14 cellular contexts compared by ENCODE assay signal in the genomic region with DNA sequence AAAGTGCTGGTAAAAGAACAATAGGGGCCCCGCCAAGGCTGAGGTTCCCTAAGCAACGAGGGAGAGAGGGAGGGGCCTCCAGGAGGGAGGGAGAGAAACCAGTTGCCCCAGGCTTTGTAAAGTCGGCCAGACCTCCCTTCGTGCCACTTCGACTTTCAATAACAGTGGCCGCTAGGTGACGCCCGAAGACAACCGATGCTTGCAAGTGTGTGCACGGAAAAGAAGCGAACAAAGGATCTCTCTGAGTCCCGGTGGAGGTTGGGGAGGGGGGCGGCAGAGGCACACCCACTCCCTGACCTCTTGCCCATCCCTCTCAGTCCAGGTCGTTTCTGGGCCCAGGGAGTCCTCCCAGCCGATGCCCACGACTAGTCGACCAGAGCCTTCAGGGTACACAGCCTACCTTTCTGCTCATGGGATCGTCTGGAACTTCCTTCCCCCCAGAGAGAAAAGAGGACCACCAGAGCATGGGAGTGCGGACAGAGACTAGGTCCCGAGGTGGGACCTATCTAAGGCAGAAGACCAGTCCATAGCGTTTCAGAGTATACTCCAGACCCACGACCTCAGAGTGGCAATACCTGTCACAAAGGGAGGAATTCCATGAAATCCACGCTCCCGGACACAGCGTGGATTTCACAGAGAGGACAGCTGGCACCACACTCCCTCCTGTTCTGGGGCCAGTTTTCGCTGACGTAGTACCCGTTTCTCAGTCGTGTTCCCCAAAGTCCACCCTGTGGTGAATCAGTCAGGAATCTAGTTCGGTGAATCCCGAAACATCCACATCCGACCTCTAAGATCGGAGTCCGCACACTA.
DNase-seq lines count a peak whose midpoint lies in the region; ATAC-seq and TF ChIP-seq lines count a peak whose summit lies in the region.
"Had no signal": no experiment of that assay in that cellular context is flagged by ENCODE, and none has a peak within 500 bp of the region (broad histone marks: within the 10 kb centered on the region; RNA-seq: fewer than 3 reads in every experiment).

No MANE protein-coding gene starts in this region.

- no peaks in the 10 kb centered on the region for H3K36me3 Mint-ChIP-seq in MCF 10A (ENCODE audit: insufficient read depth, unreplicated experiment)
- H3K36me3 Mint-ChIP-seq: IgD-negative memory B cell had no signal

- TF ChIP-seq CTCF in MCF 10A (IDR thresholded peaks at IDR 0.05; ENCODE audit: unreplicated experiment) (peak; percentile 47), stomach (IDR thresholded peaks at IDR 0.05) (peak in 4 of 7 experiments; percentile 29 to 73 (median 50)), Peyer's patch (IDR thresholded peaks at IDR 0.05) (peak in 1 of 6 experiments; percentile 15)

- no peak for ATAC-seq in HG03565 (IDR thresholded peaks at IDR 0.05; ENCODE audit: unreplicated experiment)
- ATAC-seq: gastroesophageal sphincter, sciatic nerve had no signal

- intact Hi-C loops in MCF 10A (cut with micrococcal nuclease) = loop anchor here (1.0 kb wide), 2 partner anchors 84 to 262 kb away; partner anchors contain the start of gene ALG10B
- intact Hi-C loops in stomach (cut with DNase I; ENCODE audit: low total_unique reads) = no loop called here

- no peaks in the 10 kb centered on the region for H3K27me3 Mint-ChIP-seq in MCF 10A (ENCODE audit: insufficient read depth, unreplicated experiment)
- H3K27me3 Mint-ChIP-seq: IgD-negative memory B cell had no signal

- H3K27me3 ChIP-seq in stomach (no peaks in the 10 kb centered on the region), Peyer's patch (no peaks in the 10 kb centered on the region)
- H3K27me3 ChIP-seq: gastroesophageal sphincter had no signal

- H3K36me3 ChIP-seq in stomach (no peaks in the 10 kb centered on the region), Peyer's patch (no peaks in the 10 kb centered on the region)
- H3K36me3 ChIP-seq: gastroesophageal sphincter had no signal

- POLR2A ChIA-PET in MCF 10A (lab: Yijun Ruan, JAX) = no interaction called here

- H3K27ac ChIP-seq in stomach = no peak overlapping the region
- no peak overlapping the region for H3K27ac ChIP-seq in Peyer's patch
- H3K27ac ChIP-seq: gastroesophageal sphincter had no signal

- TF ChIP-seq EP300 in stomach (IDR thresholded peaks at IDR 0.05) = no peak

- H3K4me1 ChIP-seq in stomach (no peaks in the 10 kb centered on the region), Peyer's patch (no peaks in the 10 kb centered on the region)
- H3K4me1 ChIP-seq: gastroesophageal sphincter had no signal

- no peak overlapping the region for H3K4me3 Mint-ChIP-seq in MCF 10A (ENCODE audit: unreplicated experiment)
- H3K4me3 Mint-ChIP-seq: activated naive CD4-positive, alpha-beta T cell treated with anti-CD3 and anti-CD28 coated beads for 36 hours had no signal

- CTCF ChIA-PET in MCF 10A (lab: Yijun Ruan, JAX) = no interaction called here

- BruUV-seq in MCF 10A (replicated peaks; lab: Mats Ljungman, UMichigan) = no TSS peak

- DNase-seq in NCI-H2081 (lab: John Stamatoyannopoulos, UW) (peak; percentile 38 to 60), NCI-H2081 treated with DMSO at 0.1 percent for 48 hours (lab: John Stamatoyannopoulos, UW) (no peak), NCI-H526 (lab: John Stamatoyannopoulos, UW) (peak; percentile 60 to 85), MCF 10A (ENCODE audit: unreplicated experiment) (peak; percentile 68), stomach (peak; percentile 70), cerebellar cortex (ENCODE audit: low spot score) (no peak), Peyer's patch (no peak)
- DNase-seq: activated CD4-positive, alpha-beta T cell treated with anti-CD3 and anti-CD28 coated beads for 4 hours; activated naive CD4-positive, alpha-beta T cell treated with anti-CD3 and anti-CD28 coated beads for 36 hours; cortex of kidney had no signal

- WGBS in stomach, 5 donors = 53 to 64% (median 61%) methylated on average over 34 of the region's 34 CpGs

- peaks cover 0 to 43% (median 18%) of the 10 kb centered on the region in 4 donors for H3K9me3 ChIP-seq in stomach
- no peaks in the 10 kb centered on the region for H3K9me3 ChIP-seq in Peyer's patch

- no peak for TF ChIP-seq POLR2A in stomach (IDR thresholded peaks at IDR 0.05)
- no peak for TF ChIP-seq POLR2A in Peyer's patch (IDR thresholded peaks at IDR 0.05)

- peaks cover 8% of the 10 kb centered on the region for H3K9me3 Mint-ChIP-seq in MCF 10A (ENCODE audit: unreplicated experiment)

- no peak overlapping the region for H3K27ac Mint-ChIP-seq in MCF 10A (ENCODE audit: low read depth, unreplicated experiment)
- H3K27ac Mint-ChIP-seq: activated naive CD4-positive, alpha-beta T cell treated with anti-CD3 and anti-CD28 coated beads for 36 hours; IgD-negative memory B cell had no signal

- H3K4me1 Mint-ChIP-seq in MCF 10A (ENCODE audit: insufficient read depth, unreplicated experiment) = peaks cover 8% of the 10 kb centered on the region
- H3K4me1 Mint-ChIP-seq: IgD-negative memory B cell had no signal

- H3K4me3 ChIP-seq in stomach (peak overlapping the region in 1 of 4 donors; percentile 15), Peyer's patch (no peak overlapping the region)
- H3K4me3 ChIP-seq: gastroesophageal sphincter had no signal

Comparison
In these comparisons a context has a peak if more than half of its experiments do, and no peak if none do; other contexts are left out.
1. DNase-seq: peak in NCI-H2081 (2 of 2), NCI-H526 (2 of 2), MCF 10A (single experiment) and stomach (single experiment); none in NCI-H2081 treated with DMSO at 0.1 percent for 48 hours (single experiment), cerebellar cortex (single experiment) and Peyer's patch (0 of 3).